In the genomic region with DNA sequence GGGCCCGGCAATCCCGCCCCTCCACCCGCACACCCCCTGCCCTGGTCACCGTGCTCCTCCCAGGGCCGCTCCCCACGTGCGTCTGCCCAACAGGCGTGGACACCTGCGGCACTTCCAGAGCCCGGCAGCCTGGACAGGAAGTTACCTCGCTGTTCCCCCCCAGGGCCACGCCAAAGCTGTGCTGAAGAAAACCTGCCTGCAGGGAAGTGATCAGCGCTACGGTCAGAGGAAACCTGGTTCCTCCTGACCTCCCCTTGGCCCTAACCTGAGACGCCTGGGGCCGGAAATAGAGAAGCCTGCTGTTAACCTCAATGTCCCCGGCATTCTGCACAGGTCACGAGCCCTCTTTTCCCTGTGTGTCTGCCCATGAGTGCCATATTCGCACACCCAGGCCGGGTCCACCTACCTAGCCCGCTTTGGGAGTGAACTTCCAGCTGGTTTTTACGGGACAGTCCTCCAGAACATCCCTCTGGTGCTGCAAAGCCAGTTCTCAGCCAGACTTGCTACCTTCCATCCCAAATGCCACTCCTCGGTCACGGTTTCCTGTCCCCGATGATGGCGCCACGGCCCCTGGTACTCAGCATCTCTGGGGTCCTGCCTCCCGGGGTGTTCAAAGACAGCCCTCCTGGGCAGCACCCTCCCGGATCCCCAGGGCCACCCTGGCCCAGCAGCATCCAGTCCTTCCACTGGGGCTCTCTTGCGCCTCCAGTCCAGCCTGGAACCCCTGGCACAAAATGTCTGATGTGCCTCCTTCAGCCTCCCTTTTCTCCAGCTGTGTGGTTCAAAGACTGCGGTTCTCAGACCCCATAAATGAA, we compare ENCODE assay signal across 14 cellular contexts. TPM values are rescaled to one million over a fixed set of nuclear protein-coding genes. Genes with fewer than 3 reads are reported as not detected.
A peak's percentile ranks its signal among the peaks of the same experiment; 100 is the strongest.
DNase-seq lines count a peak whose midpoint lies in the region; ATAC-seq and TF ChIP-seq lines count a peak whose summit lies in the region.
"Had no signal": no experiment of that assay in that cellular context is flagged by ENCODE, and none has a peak within 500 bp of the region (broad histone marks: within the 10 kb centered on the region; RNA-seq: fewer than 3 reads in every experiment).

No MANE protein-coding gene starts in this region.

- H3K9ac ChIP-seq in Karpas-422 (ENCODE audit: low read length), result no peak overlapping the region

- H2AFZ ChIP-seq in Karpas-422 (ENCODE audit: low read length), result no peak overlapping the region

- no peaks in the 10 kb centered on the region; the same call in 1 of the 2 replicates for H4K20me1 ChIP-seq in Karpas-422 (ENCODE audit: insufficient read depth, low read depth, low read length)

- no peaks in the 10 kb centered on the region for H3K9me2 ChIP-seq in Karpas-422 (replicated peaks; ENCODE audit: insufficient read depth, low read length)

- no peaks in the 10 kb centered on the region for H3K27me3 ChIP-seq in Karpas-422 (ENCODE audit: low read length)
- H3K27me3 ChIP-seq: right lobe of liver, vagina had no signal

- H3K79me2 ChIP-seq in Karpas-422 (ENCODE audit: low read length), result no peaks in the 10 kb centered on the region

- H3K36me3 ChIP-seq in Karpas-422 (ENCODE audit: insufficient read depth, low read length), result no peaks in the 10 kb centered on the region
- H3K36me3 ChIP-seq: heart right ventricle, right lobe of liver, vagina had no signal

- H3K27ac ChIP-seq in Karpas-422 (ENCODE audit: low read length), result no peak overlapping the region
- H3K27ac ChIP-seq: heart right ventricle, right lobe of liver, vagina had no signal

- no peaks in the 10 kb centered on the region for H3K9me3 ChIP-seq in Karpas-422 (ENCODE audit: low read length)
- H3K9me3 ChIP-seq: heart right ventricle, right lobe of liver, vagina had no signal

- H3K4me3 ChIP-seq in GM12865 (ENCODE audit: low read depth, low read length), result no peak overlapping the region
- no peak overlapping the region for H3K4me3 ChIP-seq in Karpas-422 (ENCODE audit: low read length)
- H3K4me3 ChIP-seq: heart right ventricle, right lobe of liver, vagina had no signal

- TF ChIP-seq CTCF in GM12865 (IDR thresholded peaks at IDR 0.05; ENCODE audit: insufficient read depth, low read depth, low read length, missing control alignments), result no peak

- peaks cover 9% of the 10 kb centered on the region; the same call in 1 of the 2 replicates for H3K4me1 ChIP-seq in Karpas-422 (ENCODE audit: low read length)
- H3K4me1 ChIP-seq: heart right ventricle, right lobe of liver, vagina had no signal

- no peak overlapping the region for H3K4me2 ChIP-seq in Karpas-422 (ENCODE audit: low read depth, low read length, poor library complexity, severe bottlenecking)

- ATAC-seq in GM21423 (IDR thresholded peaks at IDR 0.05; ENCODE audit: unreplicated experiment), result peak; percentile 59
- ATAC-seq in HG03354 (IDR thresholded peaks at IDR 0.05; ENCODE audit: poor library complexity, severe bottlenecking, unreplicated experiment), result peak; percentile 63
- no peak for ATAC-seq in GM19455 (IDR thresholded peaks at IDR 0.05; ENCODE audit: unreplicated experiment)
- ATAC-seq: PC-3 had no signal

- peak; percentile 70 for DNase-seq in GM12865 (ENCODE audit: low read depth)
- DNase-seq in kidney tubule cell (ENCODE audit: low spot score), result peak; percentile 14
- DNase-seq in Karpas-422, result no peak
- DNase-seq in CD1c-positive myeloid dendritic cell (ENCODE audit: extremely low spot score), result no peak
- DNase-seq in NCI-H2171 treated with DMSO at 0.1 percent for 48 hours (lab: John Stamatoyannopoulos, UW), result no peak
- DNase-seq: heart right ventricle, NCI-H1930, PC-3 had no signal

RNA-seq across cellular contexts. Expression of gene IRF4, which starts 12.0 kb away (rescaled TPM):
- not detected in 2 replicates for total RNA-seq in Karpas-422 (2014; rRNA removed; shearing (Covaris generic); ENCODE audit: low replicate concordance)
- total RNA-seq: mesothelial cell of epicardium had no signal

Comparison
In these comparisons a context has a peak if more than half of its experiments do, and no peak if none do; other contexts are left out.
1. DNase-seq: peak in GM12865 (single experiment) and kidney tubule cell (single experiment); none in Karpas-422 (single experiment), CD1c-positive myeloid dendritic cell (single experiment) and NCI-H2171 treated with DMSO at 0.1 percent for 48 hours (single experiment).